ENCODE assay signal across 32 cellular contexts in genomic region chr10:100104300-100104699, GRCh38. TPM values are rescaled to one million over a fixed set of nuclear protein-coding genes. Genes with fewer than 3 reads are reported as not detected.
"Had no signal": no experiment of that assay in that cellular context is flagged by ENCODE, and none has a peak within 500 bp of the region (broad histone marks: within the 10 kb centered on the region; RNA-seq: fewer than 3 reads in every experiment).

No MANE protein-coding gene starts in this region.

- H3K9ac ChIP-seq: parathyroid adenoma had no signal

- H3K9me3 ChIP-seq: esophagus squamous epithelium, mucosa of descending colon, neutrophil, right lobe of liver, stomach, thyroid gland, vagina had no signal

- H3K9me3 Mint-ChIP-seq: natural killer cell treated with Interleukin-12 subunit alpha and Interleukin-12 subunit beta and Interleukin-15 and Interleukin-18, amount 100 ng/mL, for 72 hours had no signal

- H3K27ac Mint-ChIP-seq: mesothelial cell of epicardium; naive B cell; natural killer cell treated with Interleukin-12 subunit alpha and Interleukin-12 subunit beta and Interleukin-15 and Interleukin-18, amount 100 ng/mL, for 72 hours; progenitor cell of endocrine pancreas had no signal

- H3K36me3 Mint-ChIP-seq: mesothelial cell of epicardium; natural killer cell treated with Interleukin-12 subunit alpha and Interleukin-12 subunit beta and Interleukin-15 and Interleukin-18, amount 100 ng/mL, for 72 hours had no signal

- H3K4me1 Mint-ChIP-seq: mesothelial cell of epicardium, naive B cell, neural crest cell had no signal

- H3K27me3 Mint-ChIP-seq: progenitor cell of endocrine pancreas had no signal

- DNase-seq: dorsolateral prefrontal cortex; effector CD4-positive, alpha-beta T cell; esophagus squamous epithelium; kidney; mesenchymal stem cell; mucosa of descending colon; naive B cell; right lobe of liver; stimulated activated CD4-positive, alpha-beta T cell treated with anti-CD3 and anti-CD28 coated beads, Interleukin-12 subunit alpha, Interleukin-12 subunit beta, amount 100 ng/mL, for 4 hours; stimulated activated CD4-positive, alpha-beta T cell treated with anti-CD3 and anti-CD28 coated beads, Interleukin-1b, Interleukin-23, amount 100 ng/mL, for 48 hours; stimulated activated CD4-positive, alpha-beta T cell treated with anti-CD3 and anti-CD28 coated beads, Interleukin-4, amount 100 ng/mL, for 1 hour; stimulated activated CD8-positive, alpha-beta memory T cell treated with anti-CD3 and anti-CD28 coated beads, Interleukin-4, amount 100 ng/mL, for 48 hours; stimulated activated naive CD4-positive, alpha-beta T cell; stomach; thyroid gland had no signal

- H3K27me3 ChIP-seq: right lobe of liver, thyroid gland, vagina had no signal

- H3K4me3 ChIP-seq: dorsolateral prefrontal cortex, esophagus squamous epithelium, lung, mucosa of descending colon, right lobe of liver, smooth muscle cell, stomach, thyroid gland, vagina had no signal

- H3K36me3 ChIP-seq: esophagus squamous epithelium, neutrophil, right lobe of liver, stomach, thyroid gland, vagina had no signal

- H3K27ac ChIP-seq: dorsolateral prefrontal cortex, esophagus squamous epithelium, neutrophil, parathyroid adenoma, right lobe of liver, stomach, thyroid gland, vagina had no signal

- ATAC-seq: left lobe of liver; mucosa of descending colon; natural killer cell treated with Interleukin-12 subunit alpha and Interleukin-12 subunit beta and Interleukin-15 and Interleukin-18, amount 100 ng/mL, for 72 hours; right lobe of liver had no signal

- H3K4me3 Mint-ChIP-seq: mesothelial cell of epicardium; naive B cell; natural killer cell treated with Interleukin-12 subunit alpha and Interleukin-12 subunit beta and Interleukin-15 and Interleukin-18, amount 100 ng/mL, for 72 hours; neural crest cell had no signal

- H3K4me2 ChIP-seq: smooth muscle cell had no signal

- H2AFZ ChIP-seq: parathyroid adenoma had no signal

- H3K4me1 ChIP-seq: esophagus squamous epithelium, parathyroid adenoma, stomach, thyroid gland, vagina had no signal

- H3K79me2 ChIP-seq: parathyroid adenoma had no signal

- FAIRE-seq: colon, frontal cortex, kidney had no signal

RNA-seq across cellular contexts. Expression of gene CPN1, which starts 22.6 kb away (rescaled TPM):
- total RNA-seq: dorsolateral prefrontal cortex; epithelial cell of proximal tubule; esophagus squamous epithelium; frontal cortex; kidney; lung; mesothelial cell of epicardium; natural killer cell treated with Interleukin-12 subunit alpha and Interleukin-12 subunit beta and Interleukin-15 and Interleukin-18, amount 100 ng/mL, for 72 hours; neural crest cell; omental fat pad; smooth muscle cell; stomach; subcutaneous adipose tissue; temporal lobe; thyroid gland; ureter; vagina had no signal
- polyA plus RNA-seq: lung, smooth muscle cell, stomach had no signal
